Comparison of ENCODE assay signal across 8 cellular contexts in the genomic region with DNA sequence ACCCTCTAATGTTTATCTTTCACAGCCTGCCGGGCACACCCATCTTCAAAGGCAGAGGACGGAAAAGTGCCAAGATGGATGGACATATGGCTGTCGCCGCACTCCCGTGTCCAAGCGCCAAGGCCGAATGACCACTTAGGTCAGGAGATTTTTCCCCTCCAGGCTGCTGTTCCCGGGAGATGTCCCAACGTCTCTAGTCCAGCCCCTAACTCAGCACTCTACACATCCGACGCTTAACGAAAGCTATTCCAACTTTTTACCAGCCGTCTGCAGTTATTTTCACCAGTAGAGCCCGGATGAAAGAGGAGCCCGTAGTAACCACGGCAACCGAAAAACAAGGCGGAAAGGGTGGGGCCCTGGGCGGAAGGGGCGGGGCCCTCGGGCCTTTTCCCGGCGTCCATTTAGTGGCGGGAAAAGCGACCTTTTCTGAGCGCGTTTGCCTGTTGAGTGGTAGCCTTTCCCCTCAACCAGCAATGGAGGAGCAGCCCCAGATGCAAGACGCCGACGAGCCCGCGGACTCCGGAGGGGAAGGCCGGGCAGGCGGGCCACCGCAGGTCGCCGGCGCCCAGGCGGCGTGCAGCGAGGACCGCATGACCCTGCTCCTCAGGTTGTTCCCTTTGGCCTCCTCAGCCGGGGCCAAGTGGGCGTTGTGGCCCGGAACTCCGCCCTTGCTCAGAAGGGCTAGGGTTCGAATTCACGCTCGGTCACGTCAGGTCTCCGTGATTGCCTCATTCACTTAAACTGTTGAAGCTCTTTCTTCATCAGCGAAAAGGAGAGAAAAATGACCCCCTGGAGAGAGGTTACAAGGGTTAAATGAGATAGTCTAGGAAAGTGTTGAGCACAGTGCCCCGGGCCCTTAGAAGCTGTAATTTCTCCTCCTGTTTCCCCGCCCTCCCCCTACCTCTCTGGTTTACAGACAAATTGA. TPM values are rescaled to one million over a fixed set of nuclear protein-coding genes. Genes with fewer than 3 reads are reported as not detected.
A peak's percentile ranks its signal among the peaks of the same experiment; 100 is the strongest.
DNase-seq lines count a peak whose midpoint lies in the region; ATAC-seq and TF ChIP-seq lines count a peak whose summit lies in the region.

A gene with protein sequence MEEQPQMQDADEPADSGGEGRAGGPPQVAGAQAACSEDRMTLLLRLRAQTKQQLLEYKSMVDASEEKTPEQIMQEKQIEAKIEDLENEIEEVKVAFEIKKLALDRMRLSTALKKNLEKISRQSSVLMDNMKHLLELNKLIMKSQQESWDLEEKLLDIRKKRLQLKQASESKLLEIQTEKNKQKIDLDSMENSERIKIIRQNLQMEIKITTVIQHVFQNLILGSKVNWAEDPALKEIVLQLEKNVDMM (plus strand): TSS at position 422 of the 925 bp plus-strand sequence. CDS start 52 bp downstream, at position 474.

- H3K4me1 Mint-ChIP-seq in CD14-positive monocyte, result peaks cover 14% of the 10 kb centered on the region
- peaks cover 18% of the 10 kb centered on the region for H3K4me1 Mint-ChIP-seq in activated CD4-positive, alpha-beta T cell treated with anti-CD3 and anti-CD28 coated beads, Interleukin-2, amount 10 ng/mL, durations not matched to agents 7 days and 5 days

- H3K9me3 Mint-ChIP-seq in CD14-positive monocyte, result no peaks in the 10 kb centered on the region
- H3K9me3 Mint-ChIP-seq in activated CD4-positive, alpha-beta T cell treated with anti-CD3 and anti-CD28 coated beads, Interleukin-2, amount 10 ng/mL, durations not matched to agents 7 days and 5 days, result no peaks in the 10 kb centered on the region

- H3K36me3 Mint-ChIP-seq in CD14-positive monocyte, result peaks cover 0 to 3% of the 10 kb centered on the region in 2 donors
- H3K36me3 Mint-ChIP-seq in activated CD4-positive, alpha-beta T cell treated with anti-CD3 and anti-CD28 coated beads, Interleukin-2, amount 10 ng/mL, durations not matched to agents 7 days and 5 days (ENCODE audit: low read depth), result peaks cover 8% of the 10 kb centered on the region

- H3K27me3 Mint-ChIP-seq in CD14-positive monocyte (ENCODE audit: low read depth in 3 of 3), result peaks cover 0 to 2% (median 0%) of the 10 kb centered on the region in 3 donors
- H3K27me3 Mint-ChIP-seq in activated CD4-positive, alpha-beta T cell treated with anti-CD3 and anti-CD28 coated beads, Interleukin-2, amount 10 ng/mL, durations not matched to agents 7 days and 5 days, result no peaks in the 10 kb centered on the region

- peak within 1 kb of the TSS; percentile 88 to 97 (median 95) for H3K27ac Mint-ChIP-seq in CD14-positive monocyte
- peak within 1 kb of the TSS; percentile 96 for H3K27ac Mint-ChIP-seq in activated CD4-positive, alpha-beta T cell treated with anti-CD3 and anti-CD28 coated beads, Interleukin-2, amount 10 ng/mL, durations not matched to agents 7 days and 5 days

- intact Hi-C loops in CD14-positive monocyte (cut with micrococcal nuclease), result loop anchor here in 1 of 2 donors (2.0 kb wide), 2 partner anchors 23 to 27 kb away; a partner anchor contains a TSS

- POLR2A ChIA-PET in activated CD4-positive, alpha-beta T cell treated with anti-CD3 and anti-CD28 coated beads, Interleukin-2, amount 10 ng/mL, durations not matched to agents 7 days and 5 days (lab: Charles Lee), result interaction anchor here (0.8 kb wide), 1 partner anchor 14 kb away, joined by 3 read pairs; no protein-coding TSS in a partner anchor

- ATAC-seq in GM19395 (IDR thresholded peaks at IDR 0.05; ENCODE audit: unreplicated experiment), result peak; percentile 96
- peak; percentile 84 for ATAC-seq in HG03558 (IDR thresholded peaks at IDR 0.05; ENCODE audit: extremely low read depth, unreplicated experiment)

- peak; percentile 86 for DNase-seq in CD14-positive monocyte (ENCODE audit: low spot score)
- peak; percentile 95 for DNase-seq in NCI-H748 (lab: John Stamatoyannopoulos, UW; ENCODE audit: unreplicated experiment)
- DNase-seq in activated CD4-positive, alpha-beta T cell treated with anti-CD3 and anti-CD28 coated beads, Interleukin-2, amount 10 ng/mL, durations not matched to agents 7 days and 5 days, result peak; percentile 96
- peak; percentile 93 for DNase-seq in coronary artery (ENCODE audit: low spot score)
- DNase-seq in left kidney (ENCODE audit: low read depth, low spot score), result peak; percentile 98
- DNase-seq in stimulated activated CD4-positive, alpha-beta T cell treated with anti-CD3 and anti-CD28 coated beads, Interleukin-2, amount 100 ng/mL, for 24 hours, result peak; percentile 94

- peak within 1 kb of the TSS; percentile 93 to 97 for H3K4me3 Mint-ChIP-seq in CD14-positive monocyte
- peak within 1 kb of the TSS; percentile 94 for H3K4me3 Mint-ChIP-seq in activated CD4-positive, alpha-beta T cell treated with anti-CD3 and anti-CD28 coated beads, Interleukin-2, amount 10 ng/mL, durations not matched to agents 7 days and 5 days

- peak within 1 kb of the TSS; percentile 40 to 63 for H3K27ac ChIP-seq in coronary artery

- peak within 1 kb of the TSS; percentile 71 for H3K4me3 ChIP-seq in coronary artery

- CTCF ChIA-PET in activated CD4-positive, alpha-beta T cell treated with anti-CD3 and anti-CD28 coated beads, Interleukin-2, amount 10 ng/mL, durations not matched to agents 7 days and 5 days (lab: Charles Lee), result interaction anchor here (0.6 to 2.8 kb wide), 7 partner anchors 11 to 96 kb away, joined by 3 to 11 read pairs (median 3); a partner anchor contains a TSS

- TF ChIP-seq CTCF in CD14-positive monocyte (IDR thresholded peaks at IDR 0.05) (no peak), coronary artery (IDR thresholded peaks at IDR 0.05) (no peak)

RNA-seq across cellular contexts. Expression of the gene that starts here (rescaled TPM):
- polyA plus RNA-seq in CD14-positive monocyte, result under 1 TPM; 0.57 to 0.61 TPM
- 10 to 100 TPM; 40.0 to 42.6 TPM for total RNA-seq in activated CD4-positive, alpha-beta T cell treated with anti-CD3 and anti-CD28 coated beads, Interleukin-2, amount 10 ng/mL, durations not matched to agents 7 days and 5 days

Comparison
In these comparisons a context has a peak if more than half of its experiments do, and no peak if none do; other contexts are left out.
1. Peak in every context shown above with its lines: DNase-seq, ATAC-seq, H3K4me3 ChIP-seq and H3K27ac ChIP-seq.
2. Peak in DNase-seq in CD14-positive monocyte; RNA of the gene not detected or under 1 TPM.